Comparison of ENCODE assay signal across 9 cellular contexts in genomic region chr14:22837059-22837749, GRCh38. TPM values are rescaled to one million over a fixed set of nuclear protein-coding genes. Genes with fewer than 3 reads are reported as not detected.
DNase-seq lines count a peak whose midpoint lies in the region; ATAC-seq and TF ChIP-seq lines count a peak whose summit lies in the region.
"Had no signal": no experiment of that assay in that cellular context is flagged by ENCODE, and none has a peak within 500 bp of the region (broad histone marks: within the 10 kb centered on the region; RNA-seq: fewer than 3 reads in every experiment).

No MANE protein-coding gene starts in this region.

- DNase-seq in CD8-positive, alpha-beta memory T cell: peak in 1 of 5 donors; percentile 16
- peak; percentile 52 for DNase-seq in MG63
- DNase-seq in cardiac fibroblast (ENCODE audit: low read depth in 2 of 2): peak; percentile 61 to 64
- peak; percentile 44 to 87 for DNase-seq in left lung

- H3K27me3 ChIP-seq in CD8-positive, alpha-beta memory T cell (ENCODE audit: insufficient read depth, low read length, poor library complexity, severe bottlenecking): peaks cover 5% of the 10 kb centered on the region
- H3K27me3 ChIP-seq in MG63 (no peaks in the 10 kb centered on the region), left lung (peaks cover 0 to 18% of the 10 kb centered on the region in 2 donors), subcutaneous abdominal adipose tissue (ENCODE audit: control insufficient read depth in 5 of 5, insufficient read depth in 4 of 5, low read length in 5 of 5) (no peaks in the 10 kb centered on the region)

- H3K9ac ChIP-seq in subcutaneous abdominal adipose tissue (ENCODE audit: low read length in 5 of 5): peak overlapping the region; percentile 40 to 96 (median 95)
- H3K9ac ChIP-seq: KMS-11 had no signal

- peaks cover 0 to 2% (median 0%) of the 10 kb centered on the region in 5 donors for H3K9me3 Mint-ChIP-seq in CD8-positive, alpha-beta memory T cell

- no peaks in the 10 kb centered on the region for H3K9me3 ChIP-seq in CD8-positive, alpha-beta memory T cell (ENCODE audit: low read length)
- H3K9me3 ChIP-seq in MG63 (no peaks in the 10 kb centered on the region), left lung (no peaks in the 10 kb centered on the region), subcutaneous abdominal adipose tissue (ENCODE audit: control insufficient read depth in 5 of 5, low read length in 5 of 5) (no peaks in the 10 kb centered on the region)

- H3K36me3 ChIP-seq in CD8-positive, alpha-beta memory T cell (ENCODE audit: insufficient read depth, low read length): peaks cover 13% of the 10 kb centered on the region
- H3K36me3 ChIP-seq in MG63 (peaks cover 46% of the 10 kb centered on the region), left lung (peaks cover 0 to 36% of the 10 kb centered on the region in 2 donors), subcutaneous abdominal adipose tissue (ENCODE audit: control insufficient read depth in 5 of 5, insufficient read depth in 5 of 5, low read length in 5 of 5) (peaks cover 6 to 39% (median 25%) of the 10 kb centered on the region in 5 donors)

- H3K27ac ChIP-seq in CD8-positive, alpha-beta memory T cell (ENCODE audit: low read depth, low read length): no peak overlapping the region
- H3K27ac ChIP-seq in left lung (peak overlapping the region; percentile 85 to 95), subcutaneous abdominal adipose tissue (ENCODE audit: low read depth, low read length) (peak overlapping the region; percentile 96)
- H3K27ac ChIP-seq: KMS-11 had no signal

- TF ChIP-seq CTCF in cardiac fibroblast (IDR thresholded peaks at IDR 0.05; ENCODE audit: low read depth, low read length) (no peak), left lung (IDR thresholded peaks at IDR 0.05) (no peak)

- H3K4me1 ChIP-seq in CD8-positive, alpha-beta memory T cell (ENCODE audit: insufficient read depth, low read length): peaks cover 3% of the 10 kb centered on the region
- peaks cover 0 to 48% of the 10 kb centered on the region in 2 donors for H3K4me1 ChIP-seq in left lung
- H3K4me1 ChIP-seq in subcutaneous abdominal adipose tissue (ENCODE audit: control insufficient read depth in 5 of 5, insufficient read depth in 5 of 5, low read length in 5 of 5): peaks cover 4 to 52% (median 46%) of the 10 kb centered on the region in 5 donors

- POLR2A ChIA-PET in CD8-positive, alpha-beta memory T cell (lab: Charles Lee): interaction anchor here (0.6 kb wide), 1 partner anchor 263 kb away, joined by 3 read pairs; no protein-coding TSS in a partner anchor

- CTCF ChIA-PET in CD8-positive, alpha-beta memory T cell (lab: Charles Lee): no interaction called here

- H3K4me3 Mint-ChIP-seq in CD8-positive, alpha-beta memory T cell: peak overlapping the region in 5 of 7 donors; percentile 49 to 64 (median 62)

- intact Hi-C loops in left lung (cut with DNase I): no loop called here

- H3K27ac Mint-ChIP-seq in CD8-positive, alpha-beta memory T cell: peak overlapping the region in 1 of 8 donors; percentile 96

- H3K4me3 ChIP-seq in CD8-positive, alpha-beta memory T cell (ENCODE audit: low read length): peak overlapping the region; percentile 53
- H3K4me3 ChIP-seq in MG63: peak overlapping the region; percentile 80
- H3K4me3 ChIP-seq in cardiac fibroblast (replicated peaks in 1 of 2; ENCODE audit: low read depth in 2 of 2, low read length in 2 of 2): peak overlapping the region; percentile 91 to 94
- peak overlapping the region; percentile 78 to 83 for H3K4me3 ChIP-seq in left lung
- peak overlapping the region; percentile 87 to 94 (median 89) for H3K4me3 ChIP-seq in subcutaneous abdominal adipose tissue (ENCODE audit: low read depth in 1 of 5, low read length in 5 of 5)

- ATAC-seq in left lung (peak; percentile 66), HG02610 (IDR thresholded peaks at IDR 0.05; ENCODE audit: unreplicated experiment) (no peak), GM19395 (IDR thresholded peaks at IDR 0.05; ENCODE audit: unreplicated experiment) (no peak), HG03159 (IDR thresholded peaks at IDR 0.05; ENCODE audit: unreplicated experiment) (no peak)

- peaks cover 0 to 7% (median 6%) of the 10 kb centered on the region in 3 donors for H3K4me1 Mint-ChIP-seq in CD8-positive, alpha-beta memory T cell

- H3K27me3 Mint-ChIP-seq in CD8-positive, alpha-beta memory T cell: peaks cover 27 to 31% of the 10 kb centered on the region in 2 donors

- peaks cover 6 to 28% (median 10%) of the 10 kb centered on the region in 3 donors for H3K36me3 Mint-ChIP-seq in CD8-positive, alpha-beta memory T cell

RNA-seq across cellular contexts. Expression of gene MMP14, which starts 0.8 kb away (rescaled TPM):
- 1 to 10 TPM; 1.4 to 1.7 TPM for total RNA-seq in CD8-positive, alpha-beta memory T cell
- polyA plus RNA-seq in CD8-positive, alpha-beta memory T cell: not detected
- 85.2 and 124 TPM in 2 replicates for total RNA-seq in MG63 (2014; rRNA removed; shearing (Covaris generic); ENCODE audit: low replicate concordance)
- 100 to 1,000 TPM; 201 to 225 TPM for total RNA-seq in left lung

RNA-seq across cellular contexts. Expression of gene MRPL52, which starts 7.5 kb away (rescaled TPM):
- 100 to 1,000 TPM; 181 to 185 TPM for total RNA-seq in CD8-positive, alpha-beta memory T cell
- polyA plus RNA-seq in CD8-positive, alpha-beta memory T cell: 139 TPM
- total RNA-seq in MG63 (2014; rRNA removed; shearing (Covaris generic); ENCODE audit: low replicate concordance): 22.1 and 92.8 TPM in 2 replicates
- total RNA-seq in left lung: 10 to 100 TPM; 72.3 to 84.7 TPM

RNA-seq across cellular contexts. Expression of gene SLC7A7, which starts 22.0 kb away (rescaled TPM):
- under 1 TPM; 0.70 to 0.75 TPM for total RNA-seq in CD8-positive, alpha-beta memory T cell
- not detected for polyA plus RNA-seq in CD8-positive, alpha-beta memory T cell
- total RNA-seq in MG63 (2014; rRNA removed; shearing (Covaris generic); ENCODE audit: low replicate concordance): 4.0 TPM in 1 of 2 replicates, not detected in the other
- 10 to 100 TPM; 41.2 to 67.6 TPM for total RNA-seq in left lung

RNA-seq across cellular contexts. Expression of gene LRP10, which starts 34.3 kb away (rescaled TPM):
- total RNA-seq in CD8-positive, alpha-beta memory T cell: 10 to 100 TPM; 33.4 to 38.1 TPM
- polyA plus RNA-seq in CD8-positive, alpha-beta memory T cell: 105 TPM
- 6.4 and 21.9 TPM in 2 replicates for total RNA-seq in MG63 (2014; rRNA removed; shearing (Covaris generic); ENCODE audit: low replicate concordance)
- 100 to 1,000 TPM; 141 to 147 TPM for total RNA-seq in left lung

RNA-seq across cellular contexts. Expression of gene REM2, which starts 45.8 kb away (rescaled TPM):
- total RNA-seq in CD8-positive, alpha-beta memory T cell: under 1 TPM; 0.33 TPM
- 1.0 TPM for polyA plus RNA-seq in CD8-positive, alpha-beta memory T cell
- total RNA-seq in MG63 (2014; rRNA removed; shearing (Covaris generic); ENCODE audit: low replicate concordance): not detected in 2 replicates
- under 1 TPM; 0.29 to 0.73 TPM for total RNA-seq in left lung

Comparison
In these comparisons a context has a peak if more than half of its experiments do, and no peak if none do; other contexts are left out.
1. RNA of gene MMP14, which starts 0.8 kb away (total RNA-seq): 201 to 225 TPM in left lung and 85.2 to 124 TPM in MG63; 1.4 to 1.7 TPM in CD8-positive, alpha-beta memory T cell; every median in the first group is over 10 times any median in the second.
2. Peak in every context shown above with its lines, with median percentiles within 50 percentile points of each other: H3K4me3 ChIP-seq.